13 cellular contexts compared by ENCODE assay signal in genomic region chr7:30726296-30727006, GRCh38. TPM values are rescaled to one million over a fixed set of nuclear protein-coding genes. Genes with fewer than 3 reads are reported as not detected.
DNase-seq lines count a peak whose midpoint lies in the region; ATAC-seq, FAIRE-seq and TF ChIP-seq lines count a peak whose summit lies in the region.
"Had no signal": no experiment of that assay in that cellular context is flagged by ENCODE, and none has a peak within 500 bp of the region (broad histone marks: within the 10 kb centered on the region; RNA-seq: fewer than 3 reads in every experiment).

No MANE protein-coding gene starts in this region.

- H3K9me3 ChIP-seq in CD4-positive, alpha-beta memory T cell (ENCODE audit: control insufficient read depth in 1 of 2, low read length in 2 of 2): no peaks in the 10 kb centered on the region
- no peaks in the 10 kb centered on the region for H3K9me3 ChIP-seq in HUES64 (ENCODE audit: insufficient read depth, low read depth, low read length)
- H3K9me3 ChIP-seq in H1 (ENCODE audit: insufficient read depth in 2 of 2, low read depth in 1 of 2, low read length in 1 of 2): no peaks in the 10 kb centered on the region
- H3K9me3 ChIP-seq: left ventricle myocardium inferior had no signal

- peaks cover 0 to 2% (median 0%) of the 10 kb centered on the region in 8 donors for H3K9me3 Mint-ChIP-seq in CD4-positive, alpha-beta memory T cell

- H3K27ac Mint-ChIP-seq in CD4-positive, alpha-beta memory T cell: peak overlapping the region; percentile 85 to 96 (median 94)

- 94% methylated on average over 7 of the region's 7 CpGs for WGBS in HUES64
- 92% methylated on average over 7 of the region's 7 CpGs; no CpG with 5 or more reads in 1 of the 2 experiments for WGBS in H1 (ENCODE audit: extremely low coverage in 1 of 2, insufficient coverage in 1 of 2, insufficient read length in 1 of 2, insufficient replicate concordance in 2 of 2, low coverage in 1 of 2, low lambda C conversion rate in 2 of 2, missing lambda C conversion rate in 1 of 2), 2 experiments

- no peaks in the 10 kb centered on the region for H4K20me1 ChIP-seq in H1 (replicated peaks in 1 of 2; ENCODE audit: control insufficient read depth in 1 of 2, insufficient read depth in 2 of 2, low read length in 2 of 2)

- no peak for TF ChIP-seq EP300 in H1 (IDR thresholded peaks at IDR 0.05; ENCODE audit: borderline replicate concordance in 1 of 2, low read depth in 2 of 2, low read length in 2 of 2)

- no peaks in the 10 kb centered on the region for H3K79me2 ChIP-seq in H1 (ENCODE audit: control insufficient read depth in 1 of 2, insufficient read depth in 2 of 2, low read length in 2 of 2)

- H3K4me2 ChIP-seq in H1 (ENCODE audit: insufficient read depth in 1 of 2, low read depth in 2 of 2, low read length in 2 of 2): peak overlapping the region; percentile 11 to 36; a peak in 2 of 4 replicates

- TF ChIP-seq CTCF in H1 (IDR thresholded peaks at IDR 0.05; ENCODE audit: control extremely low read depth in 1 of 3, insufficient read depth in 1 of 3, low read depth in 1 of 3, low read length in 3 of 3) (peak in 2 of 3 experiments; percentile 15; a peak in 2 of 4 replicates), omental fat pad (IDR thresholded peaks at IDR 0.05) (no peak)

- no peaks in the 10 kb centered on the region; the same call in 1 of the 2 replicates for H3K79me1 ChIP-seq in H1 (ENCODE audit: low read depth, low read length)

- H2AFZ ChIP-seq in H1 (ENCODE audit: low read length): no peak overlapping the region

- no peak for TF ChIP-seq POLR2A in H1 (IDR thresholded peaks at IDR 0.05; ENCODE audit: control extremely low read depth in 1 of 2, low read depth in 2 of 2, low read length in 2 of 2)

- no peak for TF ChIP-seq RAD21 in H1 (IDR thresholded peaks at IDR 0.05 in 1 of 2, conservative IDR thresholded peaks at IDR 0.05 in 1 of 2; ENCODE audit: low read depth in 2 of 2, low read length in 2 of 2)

- peaks cover 37 to 60% (median 49%) of the 10 kb centered on the region in 4 donors for H3K4me1 Mint-ChIP-seq in CD4-positive, alpha-beta memory T cell

- no peak overlapping the region for H2BK15ac ChIP-seq in H1 (ENCODE audit: low read length)

- H3K4ac ChIP-seq in H1 (replicated peaks; ENCODE audit: insufficient read length, low read depth, low read length): peak overlapping the region; percentile 50

- peaks cover 60% of the 10 kb centered on the region for H3K4me1 ChIP-seq in CD4-positive, alpha-beta memory T cell (ENCODE audit: insufficient read depth, low read length)
- peaks cover 11% of the 10 kb centered on the region for H3K4me1 ChIP-seq in HUES64 (ENCODE audit: insufficient read depth, low read length)
- peaks cover 0 to 17% (median 11%) of the 10 kb centered on the region in 4 experiments; a peak in 6 of 7 replicates for H3K4me1 ChIP-seq in H1 (replicated peaks in 1 of 4; ENCODE audit: control insufficient read depth in 3 of 4, insufficient read depth in 4 of 4, low read length in 3 of 4)
- H3K4me1 ChIP-seq: left ventricle myocardium inferior had no signal

- H3K36me3 ChIP-seq in CD4-positive, alpha-beta memory T cell (ENCODE audit: insufficient read depth, low read length): no peaks in the 10 kb centered on the region
- H3K36me3 ChIP-seq in HUES64 (ENCODE audit: insufficient read depth, low read length) (no peaks in the 10 kb centered on the region), H1 (ENCODE audit: control insufficient read depth in 2 of 4, insufficient read depth in 4 of 4, low read length in 3 of 4) (no peaks in the 10 kb centered on the region)
- H3K36me3 ChIP-seq: left ventricle myocardium inferior had no signal

- no peaks in the 10 kb centered on the region for H3K27me3 ChIP-seq in CD4-positive, alpha-beta memory T cell (ENCODE audit: insufficient read depth, low read length)
- H3K27me3 ChIP-seq in HUES64 (ENCODE audit: insufficient read depth, low read length) (no peaks in the 10 kb centered on the region), H1 (replicated peaks in 1 of 4; ENCODE audit: control insufficient read depth in 3 of 4, extremely low read depth in 1 of 4, insufficient read depth in 3 of 4, low read length in 3 of 4) (no peaks in the 10 kb centered on the region; a peak in 2 of 7 replicates)

- peak in 3 of 5 donors; percentile 11 to 38 (median 30) for DNase-seq in CD4-positive, alpha-beta memory T cell
- peak; percentile 14 for DNase-seq in activated CD4-positive, alpha-beta T cell treated with anti-CD3 and anti-CD28 coated beads, Interleukin-2, amount 50 U/mL, for 1 hour
- no peak for DNase-seq in H1 (ENCODE audit: low read depth in 1 of 2, low spot score in 2 of 2)
- no peak for DNase-seq in omental fat pad (ENCODE audit: low spot score)
- DNase-seq: left ventricle myocardium inferior, RPMI8226 had no signal

- CTCF ChIA-PET in CD4-positive, alpha-beta memory T cell (lab: Charles Lee; ENCODE audit: partially characterized antibody): interaction anchor here (1.2 to 8.4 kb wide), 8 partner anchors 10 to 257 kb away, joined by 3 to 240 read pairs (median 6); no protein-coding TSS in a partner anchor
- CTCF ChIA-PET in H1 (lab: Charles Lee; ENCODE audit: partially characterized antibody): interaction anchor here (0.7 to 4.9 kb wide), 13 partner anchors 10 to 251 kb away, joined by 3 to 56 read pairs (median 5); no protein-coding TSS in a partner anchor

- H2BK5ac ChIP-seq in H1 (ENCODE audit: low read depth, low read length): peak overlapping the region; percentile 41; the same call in 1 of the 2 replicates

- H3K23ac ChIP-seq in H1 (ENCODE audit: insufficient read length): no peak overlapping the region

- peak overlapping the region; percentile 46 for H4K91ac ChIP-seq in H1 (replicated peaks; ENCODE audit: insufficient read length, low read length)

- H3K4me3 Mint-ChIP-seq in CD4-positive, alpha-beta memory T cell: peak overlapping the region; percentile 87 to 96 (median 92)

- peaks cover 1 to 6% of the 10 kb centered on the region in 2 donors for H3K36me3 Mint-ChIP-seq in CD4-positive, alpha-beta memory T cell

- H2BK120ac ChIP-seq in H1 (replicated peaks; ENCODE audit: low read depth, low read length): no peak overlapping the region

- no peak overlapping the region for H3K14ac ChIP-seq in H1 (ENCODE audit: insufficient read length)

- no peak overlapping the region for H4K8ac ChIP-seq in H1 (ENCODE audit: extremely low read depth, insufficient read depth, low read length)

- H2AK5ac ChIP-seq in H1 (ENCODE audit: low read depth, low read length): 0 out of 2 replicates have a peak overlapping the region, but pooled peaks have one; percentile 33

- H4K5ac ChIP-seq in H1 (ENCODE audit: insufficient read length, low read depth, low read length): peak overlapping the region; percentile 18

- H2BK12ac ChIP-seq in H1 (ENCODE audit: low read depth, low read length): peak overlapping the region; percentile 62; the same call in 1 of the 2 replicates

- H3K9ac ChIP-seq in HUES64 (ENCODE audit: low read depth, low read length) (no peak overlapping the region), H1 (replicated peaks in 1 of 4; ENCODE audit: extremely low read depth in 1 of 4, low read depth in 3 of 4, low read length in 3 of 4) (no peak overlapping the region; a peak in 1 of 7 replicates)

- H3K56ac ChIP-seq in H1 (replicated peaks; ENCODE audit: insufficient read length, low read depth, low read length): no peak overlapping the region

- H3K23me2 ChIP-seq in H1 (ENCODE audit: low read depth, low read length): no peaks in the 10 kb centered on the region

- peak overlapping the region; percentile 23; the same call in 1 of the 2 replicates for H2BK20ac ChIP-seq in H1 (ENCODE audit: low read length)

- peak overlapping the region; percentile 57 for H3K27ac ChIP-seq in CD4-positive, alpha-beta memory T cell (ENCODE audit: low read depth, low read length)
- H3K27ac ChIP-seq in HUES64 (ENCODE audit: low read depth, low read length) (peak overlapping the region; percentile 74; the same call in 1 of the 2 replicates), H1 (ENCODE audit: low read depth, low read length) (peak overlapping the region; percentile 61; the same call in 1 of the 2 replicates)
- H3K27ac ChIP-seq: left ventricle myocardium inferior had no signal

- POLR2A ChIA-PET in CD4-positive, alpha-beta memory T cell (lab: Charles Lee; ENCODE audit: partially characterized antibody): interaction anchor here (1.2 to 6.3 kb wide), 12 partner anchors 10 to 699 kb away, joined by 3 to 139 read pairs (median 6); partner anchors contain the start of genes GARS1 and MINDY4
- POLR2A ChIA-PET in H1 (lab: Charles Lee; ENCODE audit: partially characterized antibody): interaction anchor here (0.6 to 2.0 kb wide), 10 partner anchors 8 to 291 kb away, joined by 3 to 5 read pairs (median 3); no protein-coding TSS in a partner anchor

- intact Hi-C loops in CD4-positive, alpha-beta memory T cell (cut with micrococcal nuclease): loop anchor here (1.0 to 2.0 kb wide), 5 partner anchors 12 to 698 kb away; partner anchors contain the start of genes GARS1, GGCT and PLEKHA8

- no peak for ATAC-seq in omental fat pad (ENCODE audit: low FRiP score)
- no peak for ATAC-seq in HG03469 (IDR thresholded peaks at IDR 0.05; ENCODE audit: unreplicated experiment)
- ATAC-seq in HG03439 (IDR thresholded peaks at IDR 0.05; ENCODE audit: unreplicated experiment): no peak
- no peak for ATAC-seq in GM21825 (IDR thresholded peaks at IDR 0.05; ENCODE audit: unreplicated experiment)
- ATAC-seq: HCT116 had no signal

- no peaks in the 10 kb centered on the region for H3K27me3 Mint-ChIP-seq in CD4-positive, alpha-beta memory T cell

- no peak for FAIRE-seq in H1 (lab: Jason Lieb, UNC)

- peak overlapping the region; percentile 64; the same call in 1 of the 2 replicates for H3K18ac ChIP-seq in H1 (ENCODE audit: extremely low read depth, low read length)

- H3K4me3 ChIP-seq in CD4-positive, alpha-beta memory T cell (ENCODE audit: low read length in 2 of 2): peak overlapping the region; percentile 47 to 70
- H3K4me3 ChIP-seq in HUES64 (ENCODE audit: low read length) (no peak overlapping the region), H1 (ENCODE audit: extremely low read depth in 1 of 4, insufficient read depth in 2 of 4, low read depth in 3 of 4, low read length in 4 of 4) (no peak overlapping the region)
- H3K4me3 ChIP-seq: left ventricle myocardium inferior had no signal

RNA-seq across cellular contexts. Expression of gene INMT, which starts 25.5 kb away (rescaled TPM):
- total RNA-seq in CD4-positive, alpha-beta memory T cell: 1 to 10 TPM in 1 of 2 experiments, under 1 TPM in 1; 0.87 to 1.2 TPM
- under 1 TPM; 0.22 to 0.77 TPM for polyA plus RNA-seq in CD4-positive, alpha-beta memory T cell
- polyA plus RNA-seq in HUES64 (2013, experiment 1 of 2): 0.25 TPM
- polyA plus RNA-seq in HUES64 (2013, experiment 2 of 2): 0.51 TPM
- 0.60 and 0.84 TPM in 2 replicates for total RNA-seq in H1 (2021; fragmentation: NEBNext Ultra II Directional; extraction: Animal tissue kit (Norgen Biotek cat#: 25700))
- 0.94 and 1.2 TPM in 2 replicates for polyA plus RNA-seq in H1 (2011; rRNA removed)
- 1.8 TPM for polyA plus RNA-seq in H1 (2011; cell fraction: cytosol; rRNA removed)
- polyA plus RNA-seq in H1 (2011; cell fraction: nucleus; rRNA removed): 4.0 TPM
- 0.71 to 2.0 TPM (median 1.0 TPM) in 4 replicates for polyA plus RNA-seq in H1 (2012, experiment 1 of 2)
- 0.22 TPM for polyA plus RNA-seq in H1 (2012, experiment 2 of 2)
- polyA plus RNA-seq in H1 (2013, experiment 1 of 2): 0.39 TPM
- 0.11 TPM for polyA plus RNA-seq in H1 (2013, experiment 2 of 2)
- polyA minus RNA-seq in H1 (2011; rRNA and poly(A)+ RNA removed): 1.1 and 1.9 TPM in 2 replicates
- 0.73 TPM for polyA minus RNA-seq in H1 (2011; cell fraction: cytosol; rRNA and poly(A)+ RNA removed)
- polyA minus RNA-seq in H1 (2011; cell fraction: nucleus; rRNA and poly(A)+ RNA removed): 2.9 TPM
- total RNA-seq in omental fat pad: 100 to 1,000 TPM; 156 to 545 (median 222) TPM

RNA-seq across cellular contexts. Expression of gene CRHR2, which starts 44.2 kb away (rescaled TPM):
- total RNA-seq in CD4-positive, alpha-beta memory T cell: not detected
- polyA plus RNA-seq in CD4-positive, alpha-beta memory T cell: not detected
- 0.30 TPM for polyA plus RNA-seq in HUES64 (2013, experiment 1 of 2)
- 0.32 TPM for polyA plus RNA-seq in HUES64 (2013, experiment 2 of 2)
- 0.19 and 0.37 TPM in 2 replicates for total RNA-seq in H1 (2021; fragmentation: NEBNext Ultra II Directional; extraction: Animal tissue kit (Norgen Biotek cat#: 25700))
- polyA plus RNA-seq in H1 (2011; rRNA removed): 0.99 and 1.3 TPM in 2 replicates
- polyA plus RNA-seq in H1 (2011; cell fraction: cytosol; rRNA removed): 0.79 TPM
- polyA plus RNA-seq in H1 (2011; cell fraction: nucleus; rRNA removed): 2.5 TPM
- polyA plus RNA-seq in H1 (2012, experiment 1 of 2): 0.66 to 0.97 TPM (median 0.72 TPM) in 4 replicates
- polyA plus RNA-seq in H1 (2012, experiment 2 of 2): 0.47 TPM
- 0.39 TPM for polyA plus RNA-seq in H1 (2013, experiment 1 of 2)
- 0.37 TPM for polyA plus RNA-seq in H1 (2013, experiment 2 of 2)
- polyA minus RNA-seq in H1 (2011; rRNA and poly(A)+ RNA removed): 0.35 and 1.8 TPM in 2 replicates
- 0.37 TPM for polyA minus RNA-seq in H1 (2011; cell fraction: cytosol; rRNA and poly(A)+ RNA removed)
- polyA minus RNA-seq in H1 (2011; cell fraction: nucleus; rRNA and poly(A)+ RNA removed): 0.40 TPM
- total RNA-seq in omental fat pad: under 1 TPM in 1 of 4 donors, not detected in 3; 0.95 TPM
- total RNA-seq: glomerular endothelial cell had no signal
- polyA plus RNA-seq: BJ had no signal

RNA-seq across cellular contexts. Expression of gene MINDY4, which starts 44.8 kb away (rescaled TPM):
- 1 to 10 TPM; 1.2 to 1.5 TPM for total RNA-seq in CD4-positive, alpha-beta memory T cell
- under 1 TPM; 0.23 to 0.94 TPM for polyA plus RNA-seq in CD4-positive, alpha-beta memory T cell
- polyA plus RNA-seq in HUES64 (2013, experiment 1 of 2): 4.3 TPM
- polyA plus RNA-seq in HUES64 (2013, experiment 2 of 2): 3.1 TPM
- 3.6 and 3.8 TPM in 2 replicates for total RNA-seq in H1 (2021; fragmentation: NEBNext Ultra II Directional; extraction: Animal tissue kit (Norgen Biotek cat#: 25700))
- 1.3 and 1.6 TPM in 2 replicates for polyA plus RNA-seq in H1 (2011; rRNA removed)
- 1.8 TPM for polyA plus RNA-seq in H1 (2011; cell fraction: cytosol; rRNA removed)
- 3.1 TPM for polyA plus RNA-seq in H1 (2011; cell fraction: nucleus; rRNA removed)
- 2.2 to 3.3 TPM (median 2.6 TPM) in 4 replicates for polyA plus RNA-seq in H1 (2012, experiment 1 of 2)
- polyA plus RNA-seq in H1 (2012, experiment 2 of 2): 2.2 TPM
- polyA plus RNA-seq in H1 (2013, experiment 1 of 2): 1.6 TPM
- 1.5 TPM for polyA plus RNA-seq in H1 (2013, experiment 2 of 2)
- 2.2 and 2.6 TPM in 2 replicates for polyA minus RNA-seq in H1 (2011; rRNA and poly(A)+ RNA removed)
- polyA minus RNA-seq in H1 (2011; cell fraction: cytosol; rRNA and poly(A)+ RNA removed): 0.66 TPM
- polyA minus RNA-seq in H1 (2011; cell fraction: nucleus; rRNA and poly(A)+ RNA removed): 5.3 TPM
- 10 to 100 TPM; 11.0 to 30.9 (median 18.9) TPM for total RNA-seq in omental fat pad

Comparison
In these comparisons a context has a peak if more than half of its experiments do, and no peak if none do; other contexts are left out.
1. DNase-seq: peak in CD4-positive, alpha-beta memory T cell (3 of 5) and activated CD4-positive, alpha-beta T cell treated with anti-CD3 and anti-CD28 coated beads, Interleukin-2, amount 50 U/mL, for 1 hour (single experiment); none in H1 (0 of 2) and omental fat pad (single experiment).
2. H3K4me3 ChIP-seq: peak in CD4-positive, alpha-beta memory T cell (2 of 2); none in HUES64 (single experiment) and H1 (0 of 4).
3. CTCF ChIP-seq: peak in H1 (2 of 3); none in omental fat pad (0 of 3).
4. RNA of gene INMT, which starts 25.5 kb away (total RNA-seq): 156 to 545 TPM in omental fat pad; 0.87 to 1.2 TPM in CD4-positive, alpha-beta memory T cell and 0.60 to 0.84 TPM in H1; every median in the first group is over 10 times any median in the second.
5. Peak in every context shown above with its lines, with median percentiles within 50 percentile points of each other: H3K27ac ChIP-seq.